23 cellular contexts compared by ENCODE assay signal in the genomic region with DNA sequence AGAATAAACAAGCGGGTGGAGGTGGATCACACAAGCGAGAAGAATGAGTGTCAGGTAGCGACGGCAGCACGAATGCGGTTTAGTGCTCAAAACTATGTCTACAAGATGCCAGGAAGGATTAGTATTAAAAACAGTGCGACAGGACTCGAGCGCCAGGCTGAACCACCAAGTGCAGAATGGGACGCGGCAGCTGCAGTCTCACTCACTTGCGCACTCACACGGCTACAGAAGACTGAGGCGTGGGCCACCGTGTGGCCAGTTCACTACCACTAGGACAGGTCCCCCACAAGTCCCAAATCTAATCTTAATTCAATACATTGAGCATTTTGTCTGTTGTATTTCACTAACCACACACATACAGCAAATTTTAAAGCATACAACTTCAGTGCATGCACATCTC. TPM values are rescaled to one million over a fixed set of nuclear protein-coding genes. Genes with fewer than 3 reads are reported as not detected.
DNase-seq lines count a peak whose midpoint lies in the region; ATAC-seq and TF ChIP-seq lines count a peak whose summit lies in the region.
"Had no signal": no experiment of that assay in that cellular context is flagged by ENCODE, and none has a peak within 500 bp of the region (broad histone marks: within the 10 kb centered on the region; RNA-seq: fewer than 3 reads in every experiment).

No MANE protein-coding gene starts in this region.

- H3K36me3 ChIP-seq in gastroesophageal sphincter: peaks cover 0 to 84% of the 10 kb centered on the region in 2 donors
- peaks cover 30 to 53% (median 31%) of the 10 kb centered on the region in 3 donors for H3K36me3 ChIP-seq in skeletal muscle tissue (ENCODE audit: control insufficient read depth in 3 of 3, insufficient read depth in 3 of 3, low read length in 3 of 3)

- H3K9me3 ChIP-seq in gastroesophageal sphincter (no peaks in the 10 kb centered on the region), skeletal muscle tissue (ENCODE audit: control insufficient read depth in 3 of 3, low read length in 3 of 3) (no peaks in the 10 kb centered on the region)
- H3K9me3 ChIP-seq: A549, BE2C, MG63, Peyer's patch, SJSA1 had no signal

- 86 to 91% methylated on average over 14 of the region's 15 CpGs for WGBS in gastroesophageal sphincter (ENCODE audit: low coverage in 1 of 2), 2 donors

- TF ChIP-seq POLR2A in gastroesophageal sphincter (IDR thresholded peaks at IDR 0.05): no peak

- H3K4me3 Mint-ChIP-seq in activated B cell treated with CpG ODN at 0.5 μM for 24 hours: no peak overlapping the region

- H3K4me1 ChIP-seq in gastroesophageal sphincter: peaks cover 0 to 39% (median 3%) of the 10 kb centered on the region in 3 donors
- H3K4me1 ChIP-seq in skeletal muscle tissue (ENCODE audit: control insufficient read depth in 3 of 3, insufficient read depth in 3 of 3, low read length in 3 of 3): peaks cover 2 to 29% (median 19%) of the 10 kb centered on the region in 3 donors
- H3K4me1 ChIP-seq: A549, BE2C, Peyer's patch had no signal

- peak overlapping the region in 3 of 4 donors; percentile 6 to 44 (median 14) for H3K27ac ChIP-seq in gastroesophageal sphincter
- peak overlapping the region; percentile 19 for H3K27ac ChIP-seq in skeletal muscle tissue (ENCODE audit: low read depth, low read length)
- H3K27ac ChIP-seq in caudate nucleus (ENCODE audit: low read depth, low read length): no peak overlapping the region
- H3K27ac ChIP-seq: A549, Peyer's patch, SJSA1 had no signal

- no peaks in the 10 kb centered on the region for H3K9me3 Mint-ChIP-seq in activated B cell treated with CpG ODN at 0.5 μM for 24 hours

- TF ChIP-seq CTCF in activated B cell treated with CpG ODN at 0.5 μM for 24 hours (IDR thresholded peaks at IDR 0.05) (no peak), gastroesophageal sphincter (IDR thresholded peaks at IDR 0.05) (no peak)

- POLR2A ChIA-PET in activated B cell treated with CpG ODN at 0.5 μM for 24 hours (lab: Charles Lee): no interaction called here

- H3K4me1 Mint-ChIP-seq in activated B cell treated with CpG ODN at 0.5 μM for 24 hours: no peaks in the 10 kb centered on the region

- peak overlapping the region; percentile 12 for H3K27ac Mint-ChIP-seq in activated B cell treated with CpG ODN at 0.5 μM for 24 hours

- intact Hi-C loops in activated B cell treated with CpG ODN at 0.5 μM for 24 hours (cut with micrococcal nuclease) (no loop called here), posterior vena cava (cut with DNase I) (no loop called here)

- no peaks in the 10 kb centered on the region for H3K27me3 Mint-ChIP-seq in activated B cell treated with CpG ODN at 0.5 μM for 24 hours

- H3K4me3 ChIP-seq in gastroesophageal sphincter: no peak overlapping the region
- H3K4me3 ChIP-seq in skeletal muscle tissue (ENCODE audit: low read length in 3 of 3): no peak overlapping the region
- H3K4me3 ChIP-seq: A549, MG63, Peyer's patch, SJSA1 had no signal

- no peak for TF ChIP-seq EP300 in gastroesophageal sphincter (IDR thresholded peaks at IDR 0.05)

- H3K9ac ChIP-seq in skeletal muscle tissue (ENCODE audit: low read depth in 1 of 3, low read length in 3 of 3): peak overlapping the region in 1 of 3 donors; percentile 27

- ATAC-seq in activated B cell treated with CpG ODN at 0.5 μM for 24 hours (ENCODE audit: low read depth) (no peak), gastroesophageal sphincter (no peak)
- ATAC-seq: A549, Right ventricle myocardium inferior had no signal

- peaks cover 87% of the 10 kb centered on the region for H3K36me3 Mint-ChIP-seq in activated B cell treated with CpG ODN at 0.5 μM for 24 hours (ENCODE audit: low read depth)

- no peak for DNase-seq in activated B cell treated with CpG ODN at 0.5 μM for 24 hours
- DNase-seq in posterior vena cava (ENCODE audit: low spot score): peak; percentile 43
- DNase-seq in mucosa of gallbladder (ENCODE audit: low spot score): no peak
- DNase-seq in caudate nucleus (lab: John Stamatoyannopoulos, UW): no peak
- no peak for DNase-seq in RKO (ENCODE audit: low spot score)
- DNase-seq: BE2C; DMS53; GDM1; Kasumi-1; MG63; NCI-H1048; NCI-H1436; NCI-H1930; NCI-H226; NCI-H510A treated with DMSO at 0.1 percent for 48 hours; NCI-H748 treated with DMSO at 0.1 percent for 48 hours; NK-92 treated with Interleukin-12 subunit alpha and Interleukin-12 subunit beta, amount 100 ng/mL, for 24 hours had no signal

- CTCF ChIA-PET in activated B cell treated with CpG ODN at 0.5 μM for 24 hours (lab: Charles Lee): no interaction called here

- H3K27me3 ChIP-seq in gastroesophageal sphincter (no peaks in the 10 kb centered on the region), skeletal muscle tissue (ENCODE audit: control insufficient read depth in 3 of 3, insufficient read depth in 3 of 3, low read length in 3 of 3) (no peaks in the 10 kb centered on the region)
- H3K27me3 ChIP-seq: BE2C, MG63, Peyer's patch, SJSA1 had no signal

RNA-seq across cellular contexts. Expression of a gene that starts 35.7 kb away (rescaled TPM):
- 78.7 and 82.2 TPM in 2 replicates for total RNA-seq in activated B cell treated with CpG ODN at 0.5 μM for 24 hours
- total RNA-seq in gastroesophageal sphincter: 10 to 100 TPM; 43.2 to 53.8 (median 51.2) TPM
- 10 to 100 TPM; 61.4 to 65.0 TPM for total RNA-seq in posterior vena cava
- 115 TPM for total RNA-seq in skeletal muscle tissue
- 101 TPM for total RNA-seq in mucosa of gallbladder
